In genomic region chr5:135517631-135518030, GRCh38 we compare ENCODE assay signal across 29 cellular contexts. TPM values are rescaled to one million over a fixed set of nuclear protein-coding genes. Genes with fewer than 3 reads are reported as not detected.
"Had no signal": no experiment of that assay in that cellular context is flagged by ENCODE, and none has a peak within 500 bp of the region (broad histone marks: within the 10 kb centered on the region; RNA-seq: fewer than 3 reads in every experiment).

No MANE protein-coding gene starts in this region.

- H3K27me3 ChIP-seq: suprapubic skin, testis, thyroid gland, upper lobe of left lung, upper lobe of right lung, uterus, vagina had no signal

- ATAC-seq: stimulated activated effector memory CD8-positive, alpha-beta T cell treated with anti-CD3 and anti-CD28 coated beads, Interleukin-12 subunit alpha, Interleukin-12 subunit beta, amount 100 ng/mL, for 72 hours; stimulated activated memory B cell treated with anti-CD40 and anti-IgM and Interleukin-4, amounts not matched to agents 10 μg/mL and 1 μg/mL and 100 μg/mL, for 72 hours; stimulated activated naive B cell treated with anti-CD40 and anti-IgM and Interleukin-4, amounts not matched to agents 10 μg/mL and 1 μg/mL and 100 μg/mL, for 72 hours; stimulated activated naive CD8-positive, alpha-beta T cell treated with anti-CD3 and anti-CD28 coated beads, Interleukin-15, amount 100 ng/mL, for 72 hours; stimulated activated naive CD8-positive, alpha-beta T cell treated with anti-CD3 and anti-CD28 coated beads, Interleukin-15, Interleukin-2, amounts not matched to agents 100 U/mL and 50 U/mL, for 24 hours; upper lobe of right lung had no signal

- H3K9me3 ChIP-seq: testis, thyroid gland, tibial artery, transverse colon, upper lobe of left lung, upper lobe of right lung, uterus, vagina had no signal

- H3K36me3 ChIP-seq: stomach, suprapubic skin, thoracic aorta, thyroid gland, tibial artery, tibial nerve, transverse colon, upper lobe of left lung, upper lobe of right lung, uterus, vagina had no signal

- H3K27ac ChIP-seq: stomach, suprapubic skin, testis, thoracic aorta, thyroid gland, tibial artery, tibial nerve, transverse colon, upper lobe of left lung, upper lobe of right lung, uterus, vagina had no signal

- H3K4me3 ChIP-seq: stomach, suprapubic skin, testis, thoracic aorta, thyroid gland, tibial artery, tibial nerve, transverse colon, upper lobe of left lung, upper lobe of right lung, uterus, vagina had no signal

- DNase-seq: stimulated activated CD4-positive, alpha-beta T cell treated with anti-CD3 and anti-CD28 coated beads, Interleukin-2, amount 100 ng/mL, for 48 hours; stimulated activated CD4-positive, alpha-beta T cell treated with anti-CD3 and anti-CD28 coated beads, Interleukin-4, amount 100 ng/mL, for 1 hour; stimulated activated CD4-positive, alpha-beta T cell treated with anti-CD3 and anti-CD28 coated beads, Interleukin-4, amount 100 ng/mL, for 24 hours; stimulated activated CD4-positive, alpha-beta T cell treated with anti-CD3 and anti-CD28 coated beads, Interleukin-4, amount 100 ng/mL, for 4 hours; stimulated activated CD8-positive, alpha-beta memory T cell treated with anti-CD3 and anti-CD28 coated beads, Interleukin-4, amount 100 ng/mL, for 48 hours; stimulated activated naive B cell treated with anti-CD40 and anti-IgM and Interleukin-4, amounts not matched to agents 10 μg/mL and 1 μg/mL and 100 μg/mL, for 72 hours; stimulated activated naive CD4-positive, alpha-beta T cell; stimulated activated naive CD4-positive, alpha-beta T cell treated with Interleukin-2 at 50 U/mL for 16 hours; stimulated activated naive CD8-positive, alpha-beta T cell treated with anti-CD3 and anti-CD28 coated beads, Interleukin-15, amount 100 ng/mL, for 72 hours; stimulated activated naive CD8-positive, alpha-beta T cell treated with anti-CD3 and anti-CD28 coated beads, Interleukin-15, Interleukin-2, amounts not matched to agents 100 U/mL and 50 U/mL, for 24 hours; stomach; substantia nigra; testis; thyroid gland; tibial artery; transverse colon; trophoblast cell; upper lobe of left lung; upper lobe of right lung; uterus had no signal

- H3K4me1 ChIP-seq: stomach, suprapubic skin, testis, thyroid gland, tibial artery, tibial nerve, transverse colon, upper lobe of left lung, upper lobe of right lung, uterus, vagina had no signal

- FAIRE-seq: urothelium cell line had no signal

RNA-seq across cellular contexts. Expression of gene NEUROG1, which starts 18.1 kb away (rescaled TPM):
- total RNA-seq: stomach, subcutaneous adipose tissue, suprapubic skin, testis, thoracic aorta, thyroid gland, tibial nerve, transverse colon, upper lobe of left lung, upper lobe of right lung, urinary bladder, uterus, vagina had no signal
- polyA plus RNA-seq: stomach, urinary bladder had no signal
